23 cellular contexts compared by ENCODE assay signal in genomic region chr20:38554986-38555385, GRCh38. TPM values are rescaled to one million over a fixed set of nuclear protein-coding genes. Genes with fewer than 3 reads are reported as not detected.
DNase-seq lines count a peak whose midpoint lies in the region; ATAC-seq, FAIRE-seq and TF ChIP-seq lines count a peak whose summit lies in the region.
"Had no signal": no experiment of that assay in that cellular context is flagged by ENCODE, and none has a peak within 500 bp of the region (broad histone marks: within the 10 kb centered on the region; RNA-seq: fewer than 3 reads in every experiment).

No MANE protein-coding gene starts in this region.

- dilution Hi-C loops in IMR-90 (cut with HindIII; ENCODE audit: low sequenced_read_pairs, unreplicated experiment): no loop called here

- H3K36me3 Mint-ChIP-seq in mesothelial cell of epicardium: peaks cover 39% of the 10 kb centered on the region

- H3K4me2 ChIP-seq in IMR-90 (ENCODE audit: low read depth, low read length) (no peak overlapping the region), K562 (ENCODE audit: insufficient read depth, low read length) (no peak overlapping the region), HepG2 (ENCODE audit: low read depth, low read length) (no peak overlapping the region)
- H3K4me2 ChIP-seq: BLaER1 had no signal

- H3K27me3 Mint-ChIP-seq in mesothelial cell of epicardium (ENCODE audit: low read depth): no peaks in the 10 kb centered on the region
- H3K27me3 Mint-ChIP-seq: CD4-positive, alpha-beta memory T cell had no signal

- intact Hi-C loops in IMR-90 (cut with micrococcal nuclease): loop anchor here (5.0 kb wide), 1 partner anchor 33 kb away; no protein-coding TSS in a partner anchor
- intact Hi-C loops in K562 (cut with micrococcal nuclease): no loop called here
- intact Hi-C loops in HepG2 (cut with micrococcal nuclease; ENCODE audit: unreplicated experiment): no loop called here
- intact Hi-C loops in pancreas (cut with DNase I): no loop called here

- H2BK120ac ChIP-seq in IMR-90 (ENCODE audit: low read depth, low read length): no peak overlapping the region

- CTCF ChIA-PET in IMR-90 (lab: Yijun Ruan, JAX): no interaction called here
- CTCF ChIA-PET in K562 (lab: Yijun Ruan, JAX; ENCODE audit: low intra/inter-chr PET ratio): no interaction called here
- CTCF ChIA-PET in HepG2 (lab: Yijun Ruan, JAX; ENCODE audit: low intra/inter-chr PET ratio, low total read pairs): no interaction called here

- H2AK9ac ChIP-seq in IMR-90 (replicated peaks; ENCODE audit: low read depth, low read length, poor library complexity): no peak overlapping the region

- no peak overlapping the region for H3K27ac Mint-ChIP-seq in mesothelial cell of epicardium
- H3K27ac Mint-ChIP-seq: CD4-positive, alpha-beta memory T cell had no signal

- no peak overlapping the region for H2BK15ac ChIP-seq in IMR-90 (ENCODE audit: low read depth, low read length)

- in situ Hi-C loops in IMR-90 (cut with MboI; ENCODE audit: low sequenced_read_pairs): no loop called here
- in situ Hi-C loops in K562 (cut with MboI): no loop called here
- in situ Hi-C loops in HepG2 (cut with HindIII; ENCODE audit: extremely low pct_ligation_motif_present, low pct_unique_long_range_greater_than_20kb): no loop called here

- H4K91ac ChIP-seq in IMR-90 (ENCODE audit: insufficient read depth, low read depth, low read length): no peak overlapping the region

- no TSS peak for BruUV-seq in IMR-90 (replicated peaks; lab: Mats Ljungman, UMichigan)
- BruUV-seq in K562 (replicated peaks; lab: Mats Ljungman, UMichigan): no TSS peak
- BruUV-seq in HepG2 (replicated peaks; lab: Mats Ljungman, UMichigan): no TSS peak

- peaks cover 30% of the 10 kb centered on the region for H3K36me3 ChIP-seq in IMR-90 (ENCODE audit: control insufficient read depth, insufficient read depth, low read length)
- H3K36me3 ChIP-seq in K562 (ENCODE audit: control insufficient read depth, insufficient read depth, low read length): peaks cover 82% of the 10 kb centered on the region
- peaks cover 31 to 82% of the 10 kb centered on the region in 2 experiments for H3K36me3 ChIP-seq in HepG2 (replicated peaks in 1 of 2; ENCODE audit: control insufficient read depth in 1 of 2, insufficient read depth in 2 of 2, low read length in 2 of 2)
- peaks cover 16 to 23% of the 10 kb centered on the region in 2 donors for H3K36me3 ChIP-seq in small intestine (ENCODE audit: control insufficient read depth in 2 of 2, insufficient read depth in 2 of 2, low read length in 2 of 2)
- H3K36me3 ChIP-seq in pancreas: peaks cover 0 to 47% (median 21%) of the 10 kb centered on the region in 3 donors

- no peak for TF ChIP-seq EP300 in K562 (IDR thresholded peaks at IDR 0.05; ENCODE audit: low read length)
- no peak for TF ChIP-seq EP300 in HepG2 (IDR thresholded peaks at IDR 0.05; ENCODE audit: low read depth in 2 of 2, low read length in 2 of 2)
- TF ChIP-seq EP300 in HepG2 (CRISPR knock-in tag; IDR thresholded peaks at IDR 0.05; ENCODE audit: borderline replicate concordance): no peak

- ATAC-seq in IMR-90 (ENCODE audit: low read depth) (no peak), K562 (no peak), HepG2 (no peak), HG02642 (IDR thresholded peaks at IDR 0.05; ENCODE audit: poor library complexity, unreplicated experiment) (no peak), pancreas (no peak)
- ATAC-seq: PC-3 had no signal

- H2BK20ac ChIP-seq in IMR-90 (ENCODE audit: low read depth, low read length): no peak overlapping the region

- 100% methylated on average over 1 of the region's 2 CpGs; no CpG with 5 or more reads in 1 of the 2 experiments for WGBS in IMR-90 (ENCODE audit: extremely low coverage in 2 of 2, insufficient read length in 1 of 2), 2 experiments
- 83% methylated on average over 2 of the region's 2 CpGs for WGBS in K562 (ENCODE audit: insufficient coverage, low coverage, missing lambda C conversion rate)
- WGBS in HepG2 (ENCODE audit: low lambda C conversion rate): 97% methylated on average over 2 of the region's 2 CpGs
- WGBS in small intestine, 3 donors: 98 to 100% (median 99%) methylated on average over 2 of the region's 2 CpGs
- 95% methylated on average over 2 of the region's 2 CpGs for WGBS in pancreas, 2 donors

- no peak overlapping the region for H3K4ac ChIP-seq in IMR-90 (ENCODE audit: low read depth, low read length)

- POLR2A ChIA-PET in IMR-90 (lab: Charles Lee; ENCODE audit: unreplicated experiment) (no interaction called here), K562 (lab: Yijun Ruan, JAX) (interaction anchor here (1.0 kb wide), 1 partner anchor 9 kb away, joined by 3 read pairs; no protein-coding TSS in a partner anchor), HepG2 (lab: Yijun Ruan, JAX) (no interaction called here)

- H3K9ac ChIP-seq in IMR-90 (ENCODE audit: low read depth, low read length): no peak overlapping the region
- H3K9ac ChIP-seq in K562 (ENCODE audit: insufficient read depth in 1 of 2, low read depth in 2 of 2, low read length in 2 of 2): no peak overlapping the region
- no peak overlapping the region for H3K9ac ChIP-seq in HepG2 (ENCODE audit: insufficient read depth, low read depth, low read length)
- H3K9ac ChIP-seq: BLaER1 had no signal

- H3K4me1 Mint-ChIP-seq in mesothelial cell of epicardium: peaks cover 15% of the 10 kb centered on the region
- H3K4me1 Mint-ChIP-seq: CD4-positive, alpha-beta memory T cell had no signal

- H3K9me1 ChIP-seq in IMR-90 (ENCODE audit: insufficient read depth, low read length): no peaks in the 10 kb centered on the region
- no peaks in the 10 kb centered on the region for H3K9me1 ChIP-seq in K562 (ENCODE audit: control insufficient read depth, insufficient read depth, low read length)

- H3K9me3 ChIP-seq in IMR-90 (ENCODE audit: control insufficient read depth, insufficient read depth, low read length): no peaks in the 10 kb centered on the region
- no peaks in the 10 kb centered on the region for H3K9me3 ChIP-seq in K562 (replicated peaks; ENCODE audit: control insufficient read depth, insufficient read depth, low read depth, low read length)
- no peaks in the 10 kb centered on the region for H3K9me3 ChIP-seq in HepG2 (ENCODE audit: low read length)
- H3K9me3 ChIP-seq in small intestine (ENCODE audit: control insufficient read depth, low read depth): no peaks in the 10 kb centered on the region
- no peaks in the 10 kb centered on the region for H3K9me3 ChIP-seq in pancreas
- H3K9me3 ChIP-seq: BLaER1, Caco-2 had no signal

- TF ChIP-seq RAD21 in IMR-90 (IDR thresholded peaks at IDR 0.05; ENCODE audit: low read length) (no peak), K562 (CRISPR knock-in tag; conservative IDR thresholded peaks at IDR 0.05 in 1 of 2, IDR thresholded peaks at IDR 0.05 in 1 of 2) (no peak), HepG2 (CRISPR knock-in tag; IDR thresholded peaks at IDR 0.05) (no peak)

- H3K27ac ChIP-seq in IMR-90 (ENCODE audit: insufficient read depth, low read length): no peak overlapping the region
- H3K27ac ChIP-seq in K562 (ENCODE audit: extremely low read depth, low read depth, low read length): no peak overlapping the region
- no peak overlapping the region for H3K27ac ChIP-seq in HepG2 (ENCODE audit: extremely low read length, insufficient read depth, low read length)
- H3K27ac ChIP-seq in small intestine (ENCODE audit: low read depth in 1 of 2, low read length in 1 of 2): no peak overlapping the region
- H3K27ac ChIP-seq in pancreas: no peak overlapping the region
- H3K27ac ChIP-seq: BLaER1 had no signal

- H3K9me3 Mint-ChIP-seq in mesothelial cell of epicardium: peaks cover 4% of the 10 kb centered on the region
- H3K9me3 Mint-ChIP-seq: CD4-positive, alpha-beta memory T cell had no signal

- H3K27me3 ChIP-seq in IMR-90 (ENCODE audit: control insufficient read depth, insufficient read depth, low read length) (no peaks in the 10 kb centered on the region), K562 (ENCODE audit: control insufficient read depth in 2 of 2, insufficient read depth in 2 of 2, low read length in 2 of 2) (no peaks in the 10 kb centered on the region), HepG2 (ENCODE audit: control insufficient read depth in 1 of 2, insufficient read depth in 2 of 2, low read length in 2 of 2) (no peaks in the 10 kb centered on the region), small intestine (ENCODE audit: control insufficient read depth in 2 of 2, insufficient read depth in 2 of 2, low read length in 2 of 2) (no peaks in the 10 kb centered on the region), pancreas (no peaks in the 10 kb centered on the region)
- H3K27me3 ChIP-seq: BLaER1 had no signal

- H3K4me3 Mint-ChIP-seq in mesothelial cell of epicardium: no peak overlapping the region
- H3K4me3 Mint-ChIP-seq: CD4-positive, alpha-beta memory T cell had no signal

- H3K4me1 ChIP-seq in IMR-90 (ENCODE audit: control insufficient read depth, insufficient read depth, low read length) (no peaks in the 10 kb centered on the region), K562 (replicated peaks in 1 of 2; ENCODE audit: control insufficient read depth in 2 of 2, insufficient read depth in 2 of 2, low read length in 2 of 2) (no peaks in the 10 kb centered on the region), HepG2 (ENCODE audit: insufficient read depth, low read length) (no peaks in the 10 kb centered on the region), small intestine (ENCODE audit: control insufficient read depth in 2 of 2, insufficient read depth in 1 of 2, low read depth in 1 of 2, low read length in 1 of 2) (no peaks in the 10 kb centered on the region), pancreas (no peaks in the 10 kb centered on the region)
- H3K4me1 ChIP-seq: BLaER1 had no signal

- no peak overlapping the region for H4K8ac ChIP-seq in IMR-90 (ENCODE audit: low read depth in 2 of 2, low read length in 2 of 2)

- H3K23ac ChIP-seq in IMR-90 (ENCODE audit: low read depth, low read length): no peak overlapping the region

- no peak overlapping the region for H4K5ac ChIP-seq in IMR-90 (ENCODE audit: low read depth, low read length)

- H4K20me1 ChIP-seq in IMR-90 (ENCODE audit: insufficient read depth, low read length) (no peaks in the 10 kb centered on the region), K562 (replicated peaks; ENCODE audit: control insufficient read depth, insufficient read depth, low read length) (no peaks in the 10 kb centered on the region), HepG2 (ENCODE audit: insufficient read depth, low read length) (no peaks in the 10 kb centered on the region)
- H4K20me1 ChIP-seq: BLaER1 had no signal

- H3K56ac ChIP-seq in IMR-90 (ENCODE audit: extremely low read depth, insufficient read depth, low read length): no peak overlapping the region

- no peak overlapping the region for H2AK5ac ChIP-seq in IMR-90 (ENCODE audit: low read depth, low read length)

- no peak for FAIRE-seq in K562 (lab: Jason Lieb, UNC)
- no peak for FAIRE-seq in HepG2 (lab: Jason Lieb, UNC)
- FAIRE-seq in small intestine (lab: Jason Lieb, UNC): no peak
- no peak for FAIRE-seq in pancreas (lab: Jason Lieb, UNC)
- FAIRE-seq: H54 had no signal

- TF ChIP-seq CTCF in IMR-90 (conservative IDR thresholded peaks at IDR 0.05; ENCODE audit: low read depth, low read length): no peak
- TF ChIP-seq CTCF in K562 (IDR thresholded peaks at IDR 0.05 in 2 of 3, conservative IDR thresholded peaks at IDR 0.05 in 1 of 3; ENCODE audit: insufficient read depth in 2 of 3, low read depth in 1 of 3, low read length in 3 of 3): no peak
- TF ChIP-seq CTCF in HepG2 (CRISPR knock-in tag; IDR thresholded peaks at IDR 0.05): no peak
- TF ChIP-seq CTCF in pancreas (IDR thresholded peaks at IDR 0.05): no peak
- TF ChIP-seq CTCF in mesothelial cell of epicardium (IDR thresholded peaks at IDR 0.05; ENCODE audit: unreplicated experiment): no peak

- DNase-seq in IMR-90 (no peak), K562 (ENCODE audit: extremely low read depth in 1 of 4, low spot score in 3 of 4) (no peak), HepG2 (ENCODE audit: low spot score) (no peak), small intestine (peak; percentile 49), pancreas (no peak), mesothelial cell of epicardium (ENCODE audit: low spot score in 2 of 2, unreplicated experiment in 2 of 2) (no peak)
- DNase-seq: ACHN; CD4-positive, alpha-beta memory T cell; DMS 273 treated with DMSO at 0.1 percent for 48 hours; DMS79 treated with DMSO at 0.1 percent for 48 hours; KG1; NCI-H1417 treated with DMSO at 0.1 percent for 48 hours; NCI-H187; NCI-H446 treated with DMSO at 0.1 percent for 48 hours; NCI-H526 treated with DMSO at 0.1 percent for 48 hours; PC-3; Right ventricle myocardium superior had no signal

- H2BK5ac ChIP-seq in IMR-90 (ENCODE audit: low read depth, low read length, poor library complexity, severe bottlenecking): no peak overlapping the region

- no peak overlapping the region for H3K18ac ChIP-seq in IMR-90 (ENCODE audit: low read depth, low read length)

- TF ChIP-seq POLR2A in IMR-90 (IDR thresholded peaks at IDR 0.05; ENCODE audit: low read depth, low read length) (no peak), K562 (conservative IDR thresholded peaks at IDR 0.05) (no peak), HepG2 (IDR thresholded peaks at IDR 0.05; ENCODE audit: insufficient read depth in 1 of 2, low read depth in 2 of 2, low read length in 2 of 2) (no peak)

- H2AFZ ChIP-seq in IMR-90 (replicated peaks; ENCODE audit: low read length, poor library complexity) (no peak overlapping the region), K562 (ENCODE audit: low read depth, low read length) (no peak overlapping the region), HepG2 (ENCODE audit: low read length) (no peak overlapping the region)

- H3K79me2 ChIP-seq in K562 (ENCODE audit: control insufficient read depth, insufficient read depth, low read length) (no peaks in the 10 kb centered on the region), HepG2 (ENCODE audit: insufficient read depth, low read length) (no peaks in the 10 kb centered on the region)

- H3K4me3 ChIP-seq in IMR-90 (ENCODE audit: insufficient read depth, low read depth, low read length) (no peak overlapping the region), K562 (no peak overlapping the region), HepG2 (replicated peaks in 1 of 3; ENCODE audit: insufficient read depth in 1 of 3, low read depth in 2 of 3, low read length in 3 of 3) (no peak overlapping the region), small intestine (ENCODE audit: low read depth in 1 of 2, low read length in 2 of 2) (no peak overlapping the region), pancreas (no peak overlapping the region)
- H3K4me3 ChIP-seq: BLaER1 had no signal

- no peaks in the 10 kb centered on the region; a peak in 1 of 4 replicates for H3K79me1 ChIP-seq in IMR-90 (ENCODE audit: low read depth in 1 of 2, low read length in 2 of 2)

- H3K14ac ChIP-seq in IMR-90 (replicated peaks; ENCODE audit: low read depth, low read length): no peak overlapping the region

RNA-seq across cellular contexts. Expression of gene ADIG, which starts 26.0 kb away (rescaled TPM):
- total RNA-seq in IMR-90 (2012; rRNA removed): not detected in 2 replicates
- not detected in 2 replicates for polyA plus RNA-seq in IMR-90 (2012; rRNA removed)
- not detected in 2 replicates for polyA plus RNA-seq in IMR-90 (2012; cell fraction: cytosol; rRNA removed)
- not detected in 2 replicates for polyA plus RNA-seq in IMR-90 (2012; cell fraction: nucleus; rRNA removed; ENCODE audit: low replicate concordance)
- not detected in 2 replicates for total RNA-seq in K562 (2011; cell fraction: chromatin; rRNA removed; ENCODE audit: low replicate concordance)
- total RNA-seq in K562 (2011; cell fraction: nucleolus; rRNA removed): not detected in 2 replicates
- total RNA-seq in K562 (2011; cell fraction: nucleoplasm; rRNA removed): not detected in 2 replicates
- total RNA-seq in K562 (2014; rRNA removed): not detected in 2 replicates
- total RNA-seq in K562 (2014; rRNA removed; fragmentation: Illumina TruSeq; extraction: Trizol): not detected in 2 replicates
- not detected in 2 replicates for total RNA-seq in K562 (2015; rRNA removed; fragmentation: Illumina TruSeq; extraction: Trizol)
- not detected in 2 replicates for total RNA-seq in K562 (2021)
- not detected in 2 replicates for polyA plus RNA-seq in K562 (2011; rRNA removed)
- polyA plus RNA-seq in K562 (2011; cell fraction: cytosol; rRNA removed): not detected in 2 replicates
- not detected in 2 replicates for polyA plus RNA-seq in K562 (2011; cell fraction: nucleus; rRNA removed)
- polyA plus RNA-seq in K562 (2012): not detected in 2 replicates
- polyA plus RNA-seq in K562 (2014; fragmentation: Illumina TruSeq; extraction: Trizol): not detected in 2 replicates
- polyA plus RNA-seq in K562 (2014; fragmentation: Nextera tagmentation; extraction: Ambion mirVana): not detected
- not detected in 2 replicates for polyA plus RNA-seq in K562 (2014; rRNA removed)
- polyA minus RNA-seq in K562 (2011; rRNA and poly(A)+ RNA removed): not detected in 2 replicates
- polyA minus RNA-seq in K562 (2011; cell fraction: cytosol; rRNA and poly(A)+ RNA removed): not detected in 2 replicates
- not detected in 2 replicates for polyA minus RNA-seq in K562 (2011; cell fraction: nucleus; rRNA and poly(A)+ RNA removed)
- total RNA-seq in HepG2 (2016; rRNA removed; fragmentation: Illumina TruSeq; extraction: Trizol): 0.15 and 0.28 TPM in 2 replicates
- not detected in 2 replicates for total RNA-seq in HepG2 (2016; cell fraction: cytosol; rRNA removed; fragmentation: Illumina TruSeq; extraction: Trizol; ENCODE audit: low read depth)
- not detected in 2 replicates for total RNA-seq in HepG2 (2016; cell fraction: insoluble cytoplasmic fraction; rRNA removed; fragmentation: Illumina TruSeq; extraction: Trizol)
- total RNA-seq in HepG2 (2016; cell fraction: membrane; rRNA removed; fragmentation: Illumina TruSeq; extraction: Trizol): not detected in 2 replicates
- total RNA-seq in HepG2 (2016; cell fraction: nucleus; rRNA removed; fragmentation: Illumina TruSeq; extraction: Trizol): not detected in 2 replicates
- polyA plus RNA-seq in HepG2 (2011; rRNA removed): 0.10 TPM in 1 of 2 replicates, not detected in the other
- polyA plus RNA-seq in HepG2 (2011; cell fraction: cytosol; rRNA removed): not detected in 2 replicates
- not detected in 2 replicates for polyA plus RNA-seq in HepG2 (2011; cell fraction: nucleus; rRNA removed)
- not detected in 2 replicates for polyA plus RNA-seq in HepG2 (2012)
- not detected in 2 replicates for polyA plus RNA-seq in HepG2 (2016; cell fraction: cytosol; fragmentation: Illumina TruSeq; extraction: Trizol; ENCODE audit: low read depth)
- polyA plus RNA-seq in HepG2 (2016; cell fraction: insoluble cytoplasmic fraction; fragmentation: Illumina TruSeq; extraction: Trizol; ENCODE audit: low read depth): not detected in 2 replicates
- polyA plus RNA-seq in HepG2 (2016; cell fraction: membrane; fragmentation: Illumina TruSeq; extraction: Trizol; ENCODE audit: low read depth): not detected in 2 replicates
- polyA plus RNA-seq in HepG2 (2016; cell fraction: nucleus; fragmentation: Illumina TruSeq; extraction: Trizol; ENCODE audit: insufficient read depth, low read depth): not detected in 2 replicates
- polyA minus RNA-seq in HepG2 (2011; rRNA and poly(A)+ RNA removed; ENCODE audit: low replicate concordance): not detected in 2 replicates
- polyA minus RNA-seq in HepG2 (2011; cell fraction: cytosol; rRNA and poly(A)+ RNA removed): not detected in 2 replicates
- polyA minus RNA-seq in HepG2 (2011; cell fraction: nucleus; rRNA and poly(A)+ RNA removed): not detected in 2 replicates
- polyA plus RNA-seq in small intestine: not detected
- not detected for total RNA-seq in pancreas
- not detected for polyA plus RNA-seq in pancreas
- total RNA-seq in mesothelial cell of epicardium: not detected in 3 replicates
- total RNA-seq: Caco-2; CD4-positive, alpha-beta memory T cell; PC-3; Right ventricle myocardium superior; RPMI7951; SK-MEL-5 had no signal
- polyA plus RNA-seq: CD4-positive, alpha-beta memory T cell had no signal

RNA-seq across cellular contexts. Expression of gene ARHGAP40, which starts 46.6 kb away (rescaled TPM):
- total RNA-seq in IMR-90 (2012; rRNA removed): not detected in 2 replicates
- polyA plus RNA-seq in IMR-90 (2012; rRNA removed): not detected in 2 replicates
- not detected in 2 replicates for polyA plus RNA-seq in IMR-90 (2012; cell fraction: cytosol; rRNA removed)
- not detected in 2 replicates for polyA plus RNA-seq in IMR-90 (2012; cell fraction: nucleus; rRNA removed; ENCODE audit: low replicate concordance)
- 0.09 TPM in 1 of 2 replicates, not detected in the other for total RNA-seq in K562 (2011; cell fraction: chromatin; rRNA removed; ENCODE audit: low replicate concordance)
- total RNA-seq in K562 (2011; cell fraction: nucleolus; rRNA removed): not detected in 2 replicates
- not detected in 2 replicates for total RNA-seq in K562 (2011; cell fraction: nucleoplasm; rRNA removed)
- not detected in 2 replicates for total RNA-seq in K562 (2014; rRNA removed)
- total RNA-seq in K562 (2014; rRNA removed; fragmentation: Illumina TruSeq; extraction: Trizol): not detected in 2 replicates
- total RNA-seq in K562 (2015; rRNA removed; fragmentation: Illumina TruSeq; extraction: Trizol): not detected in 2 replicates
- total RNA-seq in K562 (2021): not detected in 2 replicates
- polyA plus RNA-seq in K562 (2011; rRNA removed): not detected in 2 replicates
- not detected in 2 replicates for polyA plus RNA-seq in K562 (2011; cell fraction: cytosol; rRNA removed)
- polyA plus RNA-seq in K562 (2011; cell fraction: nucleus; rRNA removed): 0.10 and 0.11 TPM in 2 replicates
- polyA plus RNA-seq in K562 (2012): 0.03 TPM in 1 of 2 replicates, not detected in the other
- polyA plus RNA-seq in K562 (2014; fragmentation: Illumina TruSeq; extraction: Trizol): not detected in 2 replicates
- polyA plus RNA-seq in K562 (2014; fragmentation: Nextera tagmentation; extraction: Ambion mirVana): not detected
- not detected in 2 replicates for polyA plus RNA-seq in K562 (2014; rRNA removed)
- polyA minus RNA-seq in K562 (2011; rRNA and poly(A)+ RNA removed): not detected in 2 replicates
- not detected in 2 replicates for polyA minus RNA-seq in K562 (2011; cell fraction: cytosol; rRNA and poly(A)+ RNA removed)
- not detected in 2 replicates for polyA minus RNA-seq in K562 (2011; cell fraction: nucleus; rRNA and poly(A)+ RNA removed)
- 0.44 and 0.75 TPM in 2 replicates for total RNA-seq in HepG2 (2016; rRNA removed; fragmentation: Illumina TruSeq; extraction: Trizol)
- total RNA-seq in HepG2 (2016; cell fraction: cytosol; rRNA removed; fragmentation: Illumina TruSeq; extraction: Trizol; ENCODE audit: low read depth): 0.09 and 0.30 TPM in 2 replicates
- 0.34 and 0.84 TPM in 2 replicates for total RNA-seq in HepG2 (2016; cell fraction: insoluble cytoplasmic fraction; rRNA removed; fragmentation: Illumina TruSeq; extraction: Trizol)
- total RNA-seq in HepG2 (2016; cell fraction: membrane; rRNA removed; fragmentation: Illumina TruSeq; extraction: Trizol): 0.10 and 0.43 TPM in 2 replicates
- 0.31 and 0.90 TPM in 2 replicates for total RNA-seq in HepG2 (2016; cell fraction: nucleus; rRNA removed; fragmentation: Illumina TruSeq; extraction: Trizol)
- 2.1 and 2.7 TPM in 2 replicates for polyA plus RNA-seq in HepG2 (2011; rRNA removed)
- 0.72 and 0.86 TPM in 2 replicates for polyA plus RNA-seq in HepG2 (2011; cell fraction: cytosol; rRNA removed)
- 15.4 and 16.6 TPM in 2 replicates for polyA plus RNA-seq in HepG2 (2011; cell fraction: nucleus; rRNA removed)
- polyA plus RNA-seq in HepG2 (2012): 0.47 and 0.86 TPM in 2 replicates
- 0.06 and 0.20 TPM in 2 replicates for polyA plus RNA-seq in HepG2 (2016; cell fraction: cytosol; fragmentation: Illumina TruSeq; extraction: Trizol; ENCODE audit: low read depth)
- polyA plus RNA-seq in HepG2 (2016; cell fraction: insoluble cytoplasmic fraction; fragmentation: Illumina TruSeq; extraction: Trizol; ENCODE audit: low read depth): 0.21 and 0.39 TPM in 2 replicates
- polyA plus RNA-seq in HepG2 (2016; cell fraction: membrane; fragmentation: Illumina TruSeq; extraction: Trizol; ENCODE audit: low read depth): 0.19 and 0.26 TPM in 2 replicates
- polyA plus RNA-seq in HepG2 (2016; cell fraction: nucleus; fragmentation: Illumina TruSeq; extraction: Trizol; ENCODE audit: insufficient read depth, low read depth): 1.5 and 2.2 TPM in 2 replicates
- polyA minus RNA-seq in HepG2 (2011; rRNA and poly(A)+ RNA removed; ENCODE audit: low replicate concordance): 1.7 TPM in 1 of 2 replicates, not detected in the other
- 0.20 TPM in 1 of 2 replicates, not detected in the other for polyA minus RNA-seq in HepG2 (2011; cell fraction: cytosol; rRNA and poly(A)+ RNA removed)
- polyA minus RNA-seq in HepG2 (2011; cell fraction: nucleus; rRNA and poly(A)+ RNA removed): 2.7 and 2.9 TPM in 2 replicates
- under 1 TPM in 1 of 3 donors, not detected in 2; 0.01 TPM for polyA plus RNA-seq in small intestine
- under 1 TPM in 2 of 6 donors, not detected in 4; 0.08 to 0.23 TPM for total RNA-seq in pancreas
- polyA plus RNA-seq in pancreas: under 1 TPM in 1 of 2 donors, not detected in 1; 0.23 TPM
- 0.33 to 0.54 TPM (median 0.45 TPM) in 3 replicates for total RNA-seq in mesothelial cell of epicardium
- total RNA-seq: CD4-positive, alpha-beta memory T cell; PC-3; Right ventricle myocardium superior; RPMI7951 had no signal
- polyA plus RNA-seq: CD4-positive, alpha-beta memory T cell had no signal
